In the genomic region with DNA sequence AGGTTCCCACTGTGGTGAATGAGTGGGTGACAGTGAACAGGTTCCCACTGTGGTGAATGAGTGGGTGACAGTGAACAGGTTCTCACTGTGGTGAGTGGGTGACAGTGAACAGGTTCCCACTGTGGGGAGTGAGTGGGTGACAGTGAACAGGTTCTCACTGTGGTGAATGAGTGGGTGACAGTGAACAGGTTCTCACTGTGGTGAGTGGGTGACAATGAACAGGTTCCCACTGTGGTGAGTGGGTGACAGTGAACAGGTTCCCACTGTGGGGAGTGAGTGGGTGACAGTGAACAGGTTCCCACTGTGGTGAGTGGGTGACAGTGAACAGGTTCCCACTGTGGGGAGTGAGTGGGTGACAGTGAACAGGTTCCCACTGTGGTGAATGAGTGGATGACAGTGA, we compare ENCODE assay signal across 6 cellular contexts.
A peak's percentile ranks its signal among the peaks of the same experiment; 100 is the strongest.
DNase-seq lines count a peak whose midpoint lies in the region; ATAC-seq, FAIRE-seq and TF ChIP-seq lines count a peak whose summit lies in the region.
"Not testable (repeated sequence)": the region's sequence is repeated elsewhere in the genome, so short reads cannot be mapped to it uniquely, and the experiment has no call there.

No MANE protein-coding gene starts in this region.

- peaks cover 31% of the 10 kb centered on the region for H3K4me1 ChIP-seq in DND-41 (ENCODE audit: insufficient read depth, low read length)

- peak; percentile 90 for FAIRE-seq in urothelium cell line (lab: Jason Lieb, UNC)

- not testable (repeated sequence) for H2AFZ ChIP-seq in DND-41 (ENCODE audit: low read depth, low read length)

- not testable (repeated sequence) for H3K27me3 Mint-ChIP-seq in T-helper 17 cell; activated T-helper 2 cell treated with anti-CD3 and anti-CD28 coated beads, Interferon-gamma antibody, Interleukin-2, Interleukin-4, amounts not matched to agents 10 μg/mL and 5 μg/mL and 100 μg/mL, durations not matched to agents 14 hours and 24 hours and 36 hours (ENCODE audit: low read depth); effector memory CD8-positive, alpha-beta T cell; natural killer cell (ENCODE audit: low read depth in 2 of 2)

- DNase-seq in DND-41; T-helper 17 cell; activated T-helper 2 cell treated with anti-CD3 and anti-CD28 coated beads, Interferon-gamma antibody, Interleukin-2, Interleukin-4, amounts not matched to agents 10 μg/mL and 5 μg/mL and 100 μg/mL, durations not matched to agents 14 hours and 24 hours and 36 hours (ENCODE audit: low spot score); effector memory CD8-positive, alpha-beta T cell; urothelium cell line (ENCODE audit: low spot score): not testable (repeated sequence)
- DNase-seq in natural killer cell, result peak; percentile 24

- H3K4me2 ChIP-seq in DND-41 (ENCODE audit: insufficient read depth, low read length), result not testable (repeated sequence)

- H3K27ac ChIP-seq in DND-41 (ENCODE audit: low read length), result peak overlapping the region; percentile 71; the same call in 1 of the 2 replicates

- not testable (repeated sequence) for H3K4me3 ChIP-seq in DND-41 (ENCODE audit: low read depth in 1 of 2, low read length in 2 of 2)

- not testable (repeated sequence) for H3K27me3 ChIP-seq in DND-41 (ENCODE audit: insufficient read depth, low read length, poor library complexity)

- peak overlapping the region; percentile 31 for H3K4me3 Mint-ChIP-seq in T-helper 17 cell
- H3K4me3 Mint-ChIP-seq in activated T-helper 2 cell treated with anti-CD3 and anti-CD28 coated beads, Interferon-gamma antibody, Interleukin-2, Interleukin-4, amounts not matched to agents 10 μg/mL and 5 μg/mL and 100 μg/mL, durations not matched to agents 14 hours and 24 hours and 36 hours (ENCODE audit: low read depth); effector memory CD8-positive, alpha-beta T cell; natural killer cell: not testable (repeated sequence)

- TF ChIP-seq CTCF in DND-41 (IDR thresholded peaks at IDR 0.05; ENCODE audit: borderline replicate concordance, extremely low read depth, low read length, poor library complexity, severe bottlenecking); natural killer cell (IDR thresholded peaks at IDR 0.05): not testable (repeated sequence)

- H3K36me3 ChIP-seq in DND-41 (ENCODE audit: insufficient read depth, low read length), result not testable (repeated sequence)

- not testable (repeated sequence) for H3K4me1 Mint-ChIP-seq in T-helper 17 cell; activated T-helper 2 cell treated with anti-CD3 and anti-CD28 coated beads, Interferon-gamma antibody, Interleukin-2, Interleukin-4, amounts not matched to agents 10 μg/mL and 5 μg/mL and 100 μg/mL, durations not matched to agents 14 hours and 24 hours and 36 hours (ENCODE audit: low read depth); effector memory CD8-positive, alpha-beta T cell (ENCODE audit: low read depth in 2 of 2)
- H3K4me1 Mint-ChIP-seq in natural killer cell, result peaks cover 26 to 30% of the 10 kb centered on the region in 2 donors

- not testable (repeated sequence) for H3K27ac Mint-ChIP-seq in T-helper 17 cell
- H3K27ac Mint-ChIP-seq in activated T-helper 2 cell treated with anti-CD3 and anti-CD28 coated beads, Interferon-gamma antibody, Interleukin-2, Interleukin-4, amounts not matched to agents 10 μg/mL and 5 μg/mL and 100 μg/mL, durations not matched to agents 14 hours and 24 hours and 36 hours, result peak overlapping the region; percentile 22
- H3K27ac Mint-ChIP-seq in effector memory CD8-positive, alpha-beta T cell, result peak overlapping the region; percentile 18 to 93
- peak overlapping the region; percentile 85 to 88 for H3K27ac Mint-ChIP-seq in natural killer cell

- intact Hi-C loops in activated T-helper 2 cell treated with anti-CD3 and anti-CD28 coated beads, Interferon-gamma antibody, Interleukin-2, Interleukin-4, amounts not matched to agents 10 μg/mL and 5 μg/mL and 100 μg/mL, durations not matched to agents 14 hours and 24 hours and 36 hours (cut with micrococcal nuclease), result not testable (repeated sequence)
- intact Hi-C loops in natural killer cell (cut with micrococcal nuclease), result loop anchor here (2.0 kb wide), 1 partner anchor 75 kb away; no protein-coding TSS in a partner anchor

- not testable (repeated sequence) for H3K79me2 ChIP-seq in DND-41 (ENCODE audit: insufficient read depth, low read length)

- not testable (repeated sequence) for H3K9me3 Mint-ChIP-seq in activated T-helper 2 cell treated with anti-CD3 and anti-CD28 coated beads, Interferon-gamma antibody, Interleukin-2, Interleukin-4, amounts not matched to agents 10 μg/mL and 5 μg/mL and 100 μg/mL, durations not matched to agents 14 hours and 24 hours and 36 hours; effector memory CD8-positive, alpha-beta T cell; natural killer cell

- H4K20me1 ChIP-seq in DND-41 (ENCODE audit: insufficient read depth, low read length), result not testable (repeated sequence)

- H3K9ac ChIP-seq in DND-41 (ENCODE audit: low read depth, low read length), result not testable (repeated sequence)

- H3K36me3 Mint-ChIP-seq in T-helper 17 cell (ENCODE audit: low read depth); activated T-helper 2 cell treated with anti-CD3 and anti-CD28 coated beads, Interferon-gamma antibody, Interleukin-2, Interleukin-4, amounts not matched to agents 10 μg/mL and 5 μg/mL and 100 μg/mL, durations not matched to agents 14 hours and 24 hours and 36 hours (ENCODE audit: low read depth); effector memory CD8-positive, alpha-beta T cell (ENCODE audit: insufficient read depth); natural killer cell: not testable (repeated sequence)

- ATAC-seq in DND-41 (ENCODE audit: insufficient read depth, low read depth); T-helper 17 cell; effector memory CD8-positive, alpha-beta T cell (replicated peaks); natural killer cell: not testable (repeated sequence)

- H3K9me3 ChIP-seq in DND-41 (ENCODE audit: insufficient read depth, low read length, severe bottlenecking); T-helper 17 cell (ENCODE audit: control insufficient read depth, low read length, poor library complexity, severe bottlenecking): not testable (repeated sequence)
